Comparison of ENCODE assay signal across 8 cellular contexts in the genomic region with DNA sequence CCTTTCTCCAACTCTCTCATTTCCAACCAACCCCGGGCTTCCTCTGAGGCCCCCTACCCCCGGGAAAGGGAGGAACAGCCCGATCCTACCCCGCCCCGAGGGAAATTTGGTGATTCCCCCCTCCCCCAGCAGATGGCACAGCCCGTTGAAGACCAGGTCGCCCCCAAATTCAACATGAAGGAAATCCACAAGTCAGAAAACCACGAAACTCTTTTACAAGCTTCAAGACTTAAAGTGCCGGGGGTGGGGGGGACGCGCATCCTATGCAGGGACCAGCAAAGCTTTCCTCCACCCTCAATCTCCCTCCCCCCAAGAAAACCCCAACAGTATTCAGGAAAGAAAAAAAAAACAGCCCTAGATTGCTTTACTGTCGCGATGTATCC. TPM values are rescaled to one million over a fixed set of nuclear protein-coding genes. Genes with fewer than 3 reads are reported as not detected.
DNase-seq lines count a peak whose midpoint lies in the region; TF ChIP-seq lines count a peak whose summit lies in the region.

No MANE protein-coding gene starts in this region.

- peaks cover 34% of the 10 kb centered on the region for H3K4me1 ChIP-seq in NT2/D1 (ENCODE audit: insufficient read depth, insufficient read length)
- peaks cover 4 to 9% of the 10 kb centered on the region in 2 donors for H3K4me1 ChIP-seq in neuronal stem cell (ENCODE audit: control insufficient read depth in 2 of 2, insufficient read depth in 1 of 2, low read depth in 1 of 2, low read length in 2 of 2)

- H3K27me3 ChIP-seq in GM06990 (replicated peaks; ENCODE audit: control insufficient read depth, insufficient read depth, low read length) (no peaks in the 10 kb centered on the region), NT2/D1 (ENCODE audit: insufficient read depth, insufficient read length) (no peaks in the 10 kb centered on the region), neuronal stem cell (ENCODE audit: control insufficient read depth in 3 of 3, insufficient read depth in 3 of 3, low read depth in 1 of 3, low read length in 3 of 3) (no peaks in the 10 kb centered on the region)

- peak overlapping the region; percentile 78 for H2AK5ac ChIP-seq in neuronal stem cell (ENCODE audit: low read depth, low read length)

- H4K91ac ChIP-seq in neuronal stem cell (ENCODE audit: low read depth, low read length, poor library complexity) = no peak overlapping the region

- H2AFZ ChIP-seq in neuronal stem cell (ENCODE audit: low read length) = no peak overlapping the region

- H3K18ac ChIP-seq in neuronal stem cell (ENCODE audit: low read length) = peak overlapping the region; percentile 89

- no CpG with 5 or more reads among the region's 13 CpGs for WGBS in neuronal stem cell (ENCODE audit: extremely low coverage in 2 of 2, insufficient read length in 2 of 2, insufficient replicate concordance in 1 of 2), 2 donors

- H3K36me3 ChIP-seq in GM06990 (ENCODE audit: control insufficient read depth, insufficient read depth, low read length) (peaks cover 15% of the 10 kb centered on the region), NT2/D1 (ENCODE audit: insufficient read depth, insufficient read length, low read length) (peaks cover 45% of the 10 kb centered on the region), neuronal stem cell (replicated peaks in 1 of 2; ENCODE audit: control insufficient read depth in 2 of 2, insufficient read depth in 2 of 2, low read length in 2 of 2) (peaks cover 39 to 47% of the 10 kb centered on the region in 2 donors)

- H3K4me3 ChIP-seq in GM06990 (replicated peaks; ENCODE audit: low read depth, low read length) (peak overlapping the region; percentile 70), NT2/D1 (ENCODE audit: insufficient read length, low read depth) (peak overlapping the region; percentile 76), neuronal stem cell (ENCODE audit: low read length in 2 of 2) (peak overlapping the region; percentile 92 to 95)

- H3K9me3 ChIP-seq in NT2/D1 (ENCODE audit: insufficient read depth, low read length) (peaks cover 14% of the 10 kb centered on the region; the same call in 1 of the 2 replicates), neuronal stem cell (replicated peaks in 1 of 2; ENCODE audit: control insufficient read depth in 2 of 2, insufficient read depth in 1 of 2, low read depth in 1 of 2, low read length in 2 of 2) (peaks cover 0 to 2% of the 10 kb centered on the region in 2 donors)

- H3K79me1 ChIP-seq in neuronal stem cell (ENCODE audit: low read depth, low read length) = peaks cover 33% of the 10 kb centered on the region

- no peak overlapping the region for H4K8ac ChIP-seq in neuronal stem cell (ENCODE audit: low read depth, low read length)

- DNase-seq in GM06990 (ENCODE audit: extremely low read depth, insufficient read length) (no peak), NT2/D1 (ENCODE audit: low read depth, low spot score) (no peak), neuronal stem cell (ENCODE audit: low spot score) (peak; percentile 21), posterior vena cava (ENCODE audit: low spot score) (no peak), KG1 (lab: John Stamatoyannopoulos, UW) (no peak), cerebellum (ENCODE audit: low spot score) (no peak), NCI-H1092 treated with DMSO at 0.1 percent for 48 hours (lab: John Stamatoyannopoulos, UW) (no peak)
- peak; percentile 38 for DNase-seq in effector CD8-positive, alpha-beta T cell (lab: John Stamatoyannopoulos, UW)

- H2BK15ac ChIP-seq in neuronal stem cell (ENCODE audit: low read length) = no peak overlapping the region

- intact Hi-C loops in posterior vena cava (cut with DNase I) = loop anchor here in 1 of 2 donors (10.0 kb wide), 1 partner anchor 106 kb away; no protein-coding TSS in a partner anchor

- H3K4me2 ChIP-seq in neuronal stem cell (ENCODE audit: insufficient read depth, low read length, poor library complexity, severe bottlenecking) = peak overlapping the region; percentile 68

- H2BK5ac ChIP-seq in neuronal stem cell (ENCODE audit: low read length) = peak overlapping the region; percentile 94

- TF ChIP-seq CTCF in GM06990 (IDR thresholded peaks at IDR 0.05; ENCODE audit: insufficient read depth, low read length, poor library complexity, severe bottlenecking) = peak; percentile 36

- H2BK120ac ChIP-seq in neuronal stem cell (ENCODE audit: low read depth, low read length) = no peak overlapping the region

- H3K23ac ChIP-seq in neuronal stem cell (ENCODE audit: low read depth, low read length, poor library complexity) = no peak overlapping the region

- H3K4ac ChIP-seq in neuronal stem cell (ENCODE audit: low read length) = no peak overlapping the region

- no peak overlapping the region for H3K14ac ChIP-seq in neuronal stem cell (ENCODE audit: low read length)

- H3K27ac ChIP-seq in neuronal stem cell (replicated peaks; ENCODE audit: low read length) = peak overlapping the region; percentile 92

- H3K9ac ChIP-seq in NT2/D1 (ENCODE audit: insufficient read length, low read depth) (peak overlapping the region; percentile 90), neuronal stem cell (ENCODE audit: low read depth, low read length, poor library complexity) (no peak overlapping the region)

- no peak overlapping the region for H2BK12ac ChIP-seq in neuronal stem cell (ENCODE audit: low read length)

RNA-seq across cellular contexts. Expression of gene TCF3, which starts 1.8 kb away (rescaled TPM):
- polyA plus RNA-seq in neuronal stem cell (2013, experiment 1 of 2) = 333 TPM
- polyA plus RNA-seq in neuronal stem cell (2013, experiment 2 of 2) = 334 TPM
- total RNA-seq in posterior vena cava (10 to 100 TPM; 26.2 to 36.4 TPM), cerebellum (28.9 TPM)

RNA-seq across cellular contexts. Expression of gene UQCR11, which starts 45.4 kb away (rescaled TPM):
- polyA plus RNA-seq in neuronal stem cell (2013, experiment 1 of 2) = 160 TPM
- 160 TPM for polyA plus RNA-seq in neuronal stem cell (2013, experiment 2 of 2)
- total RNA-seq in posterior vena cava = 100 to 1,000 TPM; 197 to 252 TPM
- total RNA-seq in cerebellum = 34.8 TPM

RNA-seq across cellular contexts. Expression of gene MBD3, which starts 58.0 kb away (rescaled TPM):
- polyA plus RNA-seq in neuronal stem cell (2013, experiment 1 of 2) = 68.0 TPM
- 64.2 TPM for polyA plus RNA-seq in neuronal stem cell (2013, experiment 2 of 2)
- total RNA-seq in posterior vena cava = 10 to 100 TPM; 44.2 to 53.6 TPM
- total RNA-seq in cerebellum = 39.5 TPM

Comparison
In these comparisons a context has a peak if more than half of its experiments do, and no peak if none do; other contexts are left out.
1. DNase-seq: peak in effector CD8-positive, alpha-beta T cell (single experiment) and neuronal stem cell (single experiment); none in GM06990 (single experiment), NT2/D1 (single experiment), posterior vena cava (single experiment), KG1 (single experiment), cerebellum (single experiment) and NCI-H1092 treated with DMSO at 0.1 percent for 48 hours (single experiment).
2. Peak in every context shown above with its lines, with median percentiles within 50 percentile points of each other: H3K4me3 ChIP-seq.